24 cellular contexts compared by ENCODE assay signal in the genomic region with DNA sequence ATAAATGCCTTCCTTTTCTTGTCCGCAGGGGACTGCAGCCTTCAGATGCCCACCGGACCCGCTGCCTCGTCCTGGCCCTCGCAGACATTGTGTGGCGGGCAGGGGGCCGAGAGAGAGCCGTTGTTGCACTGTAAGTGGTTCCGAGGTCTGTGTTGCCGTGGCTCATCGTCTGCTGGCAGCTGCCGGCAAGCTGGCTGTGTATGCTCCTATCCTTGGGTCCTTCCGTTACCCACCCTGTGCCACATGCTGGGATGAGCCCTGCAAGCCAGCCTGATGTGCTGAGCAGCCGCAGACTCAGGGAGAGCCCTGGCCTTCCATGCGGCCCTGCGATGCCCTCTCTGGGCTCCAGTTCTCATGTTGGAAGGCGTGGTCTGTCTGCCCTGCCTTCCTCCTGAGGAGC.
"Had no signal": no experiment of that assay in that cellular context is flagged by ENCODE, and none has a peak within 500 bp of the region (broad histone marks: within the 10 kb centered on the region; RNA-seq: fewer than 3 reads in every experiment).

No MANE protein-coding gene starts in this region.

- H3K4me1 Mint-ChIP-seq: activated CD4-positive, alpha-beta memory T cell treated with anti-CD3 and anti-CD28 coated beads, Interleukin-2, amount 10 ng/mL, durations not matched to agents 7 days and 5 days; activated CD4-positive, alpha-beta T cell treated with anti-CD3 and anti-CD28 coated beads, Interleukin-2, amount 10 ng/mL, durations not matched to agents 7 days and 5 days; activated naive CD4-positive, alpha-beta T cell treated with anti-CD3 and anti-CD28 coated beads, Interleukin-2, amount 50 U/mL, for 24 hours; central memory CD8-positive, alpha-beta T cell; naive B cell had no signal

- H3K9me3 Mint-ChIP-seq: activated CD4-positive, alpha-beta memory T cell treated with anti-CD3 and anti-CD28 coated beads, Interleukin-2, amount 10 ng/mL, durations not matched to agents 7 days and 5 days; activated CD4-positive, alpha-beta T cell treated with anti-CD3 and anti-CD28 coated beads, Interleukin-2, amount 10 ng/mL, durations not matched to agents 7 days and 5 days; activated naive CD4-positive, alpha-beta T cell treated with anti-CD3 and anti-CD28 coated beads, Interleukin-2, amount 50 U/mL, for 24 hours; activated T-cell treated with anti-CD3 and anti-CD28 coated beads, Interleukin-2, amount 50 U/mL, for 4 hours; activated T-helper 2 cell treated with anti-CD3 and anti-CD28 coated beads, Interferon-gamma antibody, Interleukin-2, Interleukin-4, amounts not matched to agents 10 μg/mL and 5 μg/mL and 100 μg/mL, durations not matched to agents 14 hours and 24 hours and 36 hours; central memory CD8-positive, alpha-beta T cell; mesothelial cell of epicardium; naive B cell; T-helper 1 cell treated with Interleukin-12 subunit alpha and Interleukin-12 subunit beta and Interleukin-4 antibody, amounts not matched to agents 30 μg/mL and 1 μg/mL, for 36 hours had no signal

- H3K27me3 ChIP-seq: transverse colon had no signal

- H3K27ac Mint-ChIP-seq: activated CD4-positive, alpha-beta memory T cell treated with anti-CD3 and anti-CD28 coated beads, Interleukin-2, amount 10 ng/mL, durations not matched to agents 7 days and 5 days; activated naive CD4-positive, alpha-beta T cell treated with anti-CD3 and anti-CD28 coated beads, Interleukin-2, amount 50 U/mL, for 24 hours; activated T-helper 2 cell treated with anti-CD3 and anti-CD28 coated beads, Interferon-gamma antibody, Interleukin-2, Interleukin-4, amounts not matched to agents 10 μg/mL and 5 μg/mL and 100 μg/mL, durations not matched to agents 14 hours and 24 hours and 36 hours; mesothelial cell of epicardium; naive B cell; T-helper 1 cell treated with Interleukin-12 subunit alpha and Interleukin-12 subunit beta and Interleukin-4 antibody, amounts not matched to agents 30 μg/mL and 1 μg/mL, for 36 hours had no signal

- H3K27me3 Mint-ChIP-seq: activated CD4-positive, alpha-beta memory T cell treated with anti-CD3 and anti-CD28 coated beads, Interleukin-2, amount 10 ng/mL, durations not matched to agents 7 days and 5 days; activated CD4-positive, alpha-beta T cell treated with anti-CD3 and anti-CD28 coated beads, Interleukin-2, amount 10 ng/mL, durations not matched to agents 7 days and 5 days; activated naive CD4-positive, alpha-beta T cell treated with anti-CD3 and anti-CD28 coated beads, Interleukin-2, amount 50 U/mL, for 24 hours; central memory CD8-positive, alpha-beta T cell; naive B cell had no signal

- H3K36me3 ChIP-seq: transverse colon had no signal

- ATAC-seq: activated T-cell treated with anti-CD3 and anti-CD28 coated beads, Interleukin-2, amount 50 U/mL, for 4 hours; left cardiac atrium; right cardiac atrium; stimulated activated naive CD8-positive, alpha-beta T cell treated with anti-CD3 and anti-CD28 coated beads, Interleukin-15, Interleukin-2, amounts not matched to agents 100 U/mL and 50 U/mL, for 24 hours had no signal

- H3K4me2 ChIP-seq: SK-N-SH had no signal

- DNase-seq: activated CD4-positive, alpha-beta memory T cell treated with anti-CD3 and anti-CD28 coated beads, Interleukin-2, amount 10 ng/mL, durations not matched to agents 7 days and 5 days; activated CD4-positive, alpha-beta T cell treated with anti-CD3 and anti-CD28 coated beads for 1 hour; activated CD4-positive, alpha-beta T cell treated with anti-CD3 and anti-CD28 coated beads, Interleukin-2, amount 10 ng/mL, durations not matched to agents 7 days and 5 days; activated CD8-positive, alpha-beta memory T cell treated with anti-CD3 and anti-CD28 coated beads, Interleukin-2, amount 50 U/mL, for 48 hours; activated T-cell treated with anti-CD3 and anti-CD28 coated beads, Interleukin-2, amount 50 U/mL, for 4 hours; dermis blood vessel endothelial cell; effector CD4-positive, alpha-beta T cell; glutamatergic neuron; left cardiac atrium; mammary epithelial cell; naive B cell; nucleus accumbens; right cardiac atrium; SK-N-SH; stimulated activated CD4-positive, alpha-beta T cell treated with anti-CD3 and anti-CD28 coated beads, Interleukin-2, amount 100 ng/mL, for 48 hours; stimulated activated naive CD8-positive, alpha-beta T cell treated with anti-CD3 and anti-CD28 coated beads, Interleukin-15, Interleukin-2, amounts not matched to agents 100 U/mL and 50 U/mL, for 24 hours; SW 1271; T1000; transverse colon had no signal

- H3K4me3 Mint-ChIP-seq: activated CD4-positive, alpha-beta memory T cell treated with anti-CD3 and anti-CD28 coated beads, Interleukin-2, amount 10 ng/mL, durations not matched to agents 7 days and 5 days; activated CD4-positive, alpha-beta T cell treated with anti-CD3 and anti-CD28 coated beads, Interleukin-2, amount 10 ng/mL, durations not matched to agents 7 days and 5 days; activated naive CD4-positive, alpha-beta T cell treated with anti-CD3 and anti-CD28 coated beads, Interleukin-2, amount 50 U/mL, for 24 hours; activated T-cell treated with anti-CD3 and anti-CD28 coated beads, Interleukin-2, amount 50 U/mL, for 4 hours; central memory CD8-positive, alpha-beta T cell; mesothelial cell of epicardium; naive B cell; T-helper 1 cell treated with Interleukin-12 subunit alpha and Interleukin-12 subunit beta and Interleukin-4 antibody, amounts not matched to agents 30 μg/mL and 1 μg/mL, for 36 hours had no signal

- H3K9me3 ChIP-seq: SK-N-SH, transverse colon had no signal

- H3K4me3 ChIP-seq: transverse colon had no signal

- H3K9ac ChIP-seq: SK-N-SH had no signal
